15 cellular contexts compared by ENCODE assay signal in the genomic region with DNA sequence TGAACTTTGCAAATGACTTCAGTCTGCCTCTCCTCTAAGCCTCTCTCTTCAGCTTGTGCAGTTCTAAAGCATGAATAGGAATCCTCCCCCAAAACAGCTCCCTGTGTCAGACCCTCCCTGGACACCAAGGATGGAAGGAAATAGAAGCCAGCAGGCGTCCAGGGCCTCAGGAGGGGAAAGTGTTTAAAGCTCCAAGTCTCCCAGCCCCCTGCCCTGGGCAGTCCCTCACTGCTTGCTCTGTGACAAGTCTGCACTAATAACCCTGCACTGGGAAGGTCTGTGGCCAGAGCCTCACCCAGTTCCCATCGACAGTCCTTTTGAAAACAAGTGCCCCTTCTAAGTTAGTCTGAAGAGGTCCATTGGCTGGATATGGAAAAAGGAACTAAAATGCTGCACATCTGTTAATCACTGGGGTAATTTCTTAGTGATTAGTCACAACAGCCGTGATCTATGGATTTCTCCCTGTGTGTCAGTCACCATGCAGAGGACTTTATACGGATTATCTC.
DNase-seq lines count a peak whose midpoint lies in the region; ATAC-seq and TF ChIP-seq lines count a peak whose summit lies in the region.
"Had no signal": no experiment of that assay in that cellular context is flagged by ENCODE, and none has a peak within 500 bp of the region (broad histone marks: within the 10 kb centered on the region; RNA-seq: fewer than 3 reads in every experiment).

No MANE protein-coding gene starts in this region.

- no peak overlapping the region for H3K27ac Mint-ChIP-seq in T-helper 17 cell
- H3K27ac Mint-ChIP-seq: B cell, type B pancreatic cell had no signal

- no peaks in the 10 kb centered on the region for H3K36me3 Mint-ChIP-seq in T-helper 17 cell (ENCODE audit: low read depth)

- ATAC-seq in left cardiac atrium (peak; percentile 34 to 46), psoas muscle (no peak), T-helper 17 cell (no peak), GM21447 (IDR thresholded peaks at IDR 0.05; ENCODE audit: unreplicated experiment) (no peak)

- H3K36me3 ChIP-seq in WERI-Rb-1 (no peaks in the 10 kb centered on the region), psoas muscle (ENCODE audit: insufficient read depth in 1 of 2, low read depth in 1 of 2) (no peaks in the 10 kb centered on the region)
- H3K36me3 ChIP-seq: esophagus muscularis mucosa had no signal

- no peak overlapping the region for H3K4me3 Mint-ChIP-seq in T-helper 17 cell
- H3K4me3 Mint-ChIP-seq: B cell, type B pancreatic cell had no signal

- H3K27me3 Mint-ChIP-seq in T-helper 17 cell: no peaks in the 10 kb centered on the region
- H3K27me3 Mint-ChIP-seq: B cell had no signal

- WGBS in psoas muscle, 3 donors: 31 to 48% (median 39%) methylated on average over 4 of the region's 4 CpGs

- H3K4me1 ChIP-seq in psoas muscle: no peaks in the 10 kb centered on the region

- TF ChIP-seq CTCF in WERI-Rb-1 (IDR thresholded peaks at IDR 0.05; ENCODE audit: low read depth, low read length) (no peak), psoas muscle (IDR thresholded peaks at IDR 0.05) (no peak)

- intact Hi-C loops in left cardiac atrium (cut with DNase I) (no loop called here), psoas muscle (cut with DNase I) (no loop called here)

- H3K4me3 ChIP-seq in WERI-Rb-1 (ENCODE audit: low read depth, low read length) (no peak overlapping the region), psoas muscle (no peak overlapping the region)
- H3K4me3 ChIP-seq: esophagus muscularis mucosa, SK-N-MC had no signal

- H3K27ac ChIP-seq in WERI-Rb-1: no peak overlapping the region
- H3K27ac ChIP-seq in psoas muscle: peak overlapping the region; percentile 44
- H3K27ac ChIP-seq: SK-N-MC had no signal

- H3K27me3 ChIP-seq in WERI-Rb-1 (ENCODE audit: insufficient read depth, low read depth, severe bottlenecking) (no peaks in the 10 kb centered on the region), psoas muscle (ENCODE audit: insufficient read depth in 3 of 3, low read length in 2 of 3) (peaks cover 0 to 2% (median 0%) of the 10 kb centered on the region in 3 donors)
- H3K27me3 ChIP-seq: esophagus muscularis mucosa had no signal

- H3K9me3 ChIP-seq in WERI-Rb-1 (ENCODE audit: severe bottlenecking) (no peaks in the 10 kb centered on the region), psoas muscle (no peaks in the 10 kb centered on the region), T-helper 17 cell (ENCODE audit: control insufficient read depth, low read length, poor library complexity, severe bottlenecking) (no peaks in the 10 kb centered on the region)
- H3K9me3 ChIP-seq: esophagus muscularis mucosa had no signal

- no peaks in the 10 kb centered on the region for H3K4me1 Mint-ChIP-seq in T-helper 17 cell
- H3K4me1 Mint-ChIP-seq: B cell had no signal

- peak; percentile 35 for DNase-seq in AG20443 (ENCODE audit: low spot score)
- DNase-seq in WERI-Rb-1: peak; percentile 45
- DNase-seq in left cardiac atrium: no peak
- no peak for DNase-seq in psoas muscle
- no peak for DNase-seq in effector CD4-positive, alpha-beta T cell
- DNase-seq in T-helper 17 cell: no peak
- no peak for DNase-seq in germinal center (ENCODE audit: low spot score)
- DNase-seq: activated CD4-positive, alpha-beta T cell treated with anti-CD3 and anti-CD28 coated beads, Interleukin-2, amount 50 U/mL, for 4 hours; NCI-H226; stimulated activated CD4-positive, alpha-beta T cell treated with anti-CD3 and anti-CD28 coated beads, Interleukin-2, amount 100 ng/mL, for 24 hours had no signal

Comparison
In these comparisons a context has a peak if more than half of its experiments do, and no peak if none do; other contexts are left out.
1. DNase-seq: peak in AG20443 (single experiment) and WERI-Rb-1 (single experiment); none in left cardiac atrium (single experiment), psoas muscle (0 of 2), effector CD4-positive, alpha-beta T cell (single experiment), T-helper 17 cell (0 of 3) and germinal center (single experiment).
2. ATAC-seq: peak in left cardiac atrium (2 of 2); none in psoas muscle (0 of 4), T-helper 17 cell (single experiment) and GM21447 (single experiment).